In genomic region chr16:24826817-24827566, GRCh38 we compare ENCODE assay signal across 23 cellular contexts. TPM values are rescaled to one million over a fixed set of nuclear protein-coding genes. Genes with fewer than 3 reads are reported as not detected.
"Had no signal": no experiment of that assay in that cellular context is flagged by ENCODE, and none has a peak within 500 bp of the region (broad histone marks: within the 10 kb centered on the region; RNA-seq: fewer than 3 reads in every experiment).

No MANE protein-coding gene starts in this region.

- DNase-seq: activated CD4-positive, alpha-beta T cell treated with anti-CD3 and anti-CD28 coated beads, Interleukin-2, amount 50 U/mL, for 48 hours; activated naive CD8-positive, alpha-beta T cell treated with anti-CD3 and anti-CD28 coated beads, Interleukin-2, amount 10 ng/mL, durations not matched to agents 7 days and 5 days; effector CD4-positive, alpha-beta T cell; foreskin keratinocyte; kidney; lower lobe of right lung; mesendoderm; naive thymus-derived CD4-positive, alpha-beta T cell; sigmoid colon; stimulated activated CD4-positive, alpha-beta T cell treated with anti-CD3 and anti-CD28 coated beads, Interleukin-15, amount 100 ng/mL, for 24 hours; stimulated activated CD8-positive, alpha-beta memory T cell treated with anti-CD3 and anti-CD28 coated beads, Interleukin-4, amount 100 ng/mL, for 48 hours; stimulated activated naive CD4-positive, alpha-beta T cell treated with Interleukin-2 at 50 U/mL for 16 hours; T-helper 1 cell; T-helper 9 cell; upper lobe of right lung had no signal

- H2AFZ ChIP-seq: neural progenitor cell had no signal

- H3K27ac Mint-ChIP-seq: activated naive CD8-positive, alpha-beta T cell treated with anti-CD3 and anti-CD28 coated beads, Interleukin-2, amount 10 ng/mL, durations not matched to agents 7 days and 5 days; activated T-helper 17 cell treated with anti-CD3 and anti-CD28 coated beads, Interleukin-2, amount 50 U/mL, for 72 hours; dendritic cell treated with granulocyte-macrophage colony-stimulating factor and Interleukin-4, amounts not matched to agents 40 ng/mL and 50 ng/mL, for 4 days; neural progenitor cell had no signal

- H3K27me3 ChIP-seq: cardiac muscle cell, foreskin keratinocyte, neural progenitor cell, sigmoid colon, upper lobe of right lung had no signal

- FAIRE-seq: kidney had no signal

- H3K4me3 Mint-ChIP-seq: activated naive CD8-positive, alpha-beta T cell treated with anti-CD3 and anti-CD28 coated beads, Interleukin-2, amount 10 ng/mL, durations not matched to agents 7 days and 5 days; activated T-helper 17 cell treated with anti-CD3 and anti-CD28 coated beads, Interleukin-2, amount 50 U/mL, for 72 hours; dendritic cell treated with granulocyte-macrophage colony-stimulating factor and Interleukin-4, amounts not matched to agents 40 ng/mL and 50 ng/mL, for 4 days; neural progenitor cell had no signal

- H3K36me3 ChIP-seq: neural progenitor cell had no signal

- H3K4me1 ChIP-seq: lower lobe of right lung, neural progenitor cell, upper lobe of right lung had no signal

- H3K9me3 Mint-ChIP-seq: activated naive CD8-positive, alpha-beta T cell treated with anti-CD3 and anti-CD28 coated beads, Interleukin-2, amount 10 ng/mL, durations not matched to agents 7 days and 5 days; activated T-helper 17 cell treated with anti-CD3 and anti-CD28 coated beads, Interleukin-2, amount 50 U/mL, for 72 hours; dendritic cell treated with granulocyte-macrophage colony-stimulating factor and Interleukin-4, amounts not matched to agents 40 ng/mL and 50 ng/mL, for 4 days; neural progenitor cell had no signal

- H3K9me3 ChIP-seq: lower lobe of right lung, sigmoid colon, upper lobe of right lung had no signal

- H3K4me3 ChIP-seq: cardiac muscle cell, lower lobe of right lung, neural progenitor cell, sigmoid colon, smooth muscle cell, upper lobe of right lung had no signal

- H3K27me3 Mint-ChIP-seq: activated naive CD8-positive, alpha-beta T cell treated with anti-CD3 and anti-CD28 coated beads, Interleukin-2, amount 10 ng/mL, durations not matched to agents 7 days and 5 days; activated T-helper 17 cell treated with anti-CD3 and anti-CD28 coated beads, Interleukin-2, amount 50 U/mL, for 72 hours; dendritic cell treated with granulocyte-macrophage colony-stimulating factor and Interleukin-4, amounts not matched to agents 40 ng/mL and 50 ng/mL, for 4 days; naive thymus-derived CD4-positive, alpha-beta T cell had no signal

- H3K4me1 Mint-ChIP-seq: activated naive CD8-positive, alpha-beta T cell treated with anti-CD3 and anti-CD28 coated beads, Interleukin-2, amount 10 ng/mL, durations not matched to agents 7 days and 5 days; neural progenitor cell had no signal

- H3K27ac ChIP-seq: foreskin keratinocyte, lower lobe of right lung, neural progenitor cell, upper lobe of right lung had no signal

- ATAC-seq: activated T-helper 17 cell treated with anti-CD3 and anti-CD28 coated beads, Interleukin-2, amount 50 U/mL, for 72 hours; foreskin keratinocyte; left lobe of liver; naive thymus-derived CD4-positive, alpha-beta T cell had no signal

- H3K9ac ChIP-seq: neural progenitor cell had no signal

- H3K4me2 ChIP-seq: neural progenitor cell, smooth muscle cell had no signal

RNA-seq across cellular contexts. Expression of gene SLC5A11, which starts 18.8 kb away (rescaled TPM):
- total RNA-seq: activated T-helper 17 cell treated with anti-CD3 and anti-CD28 coated beads, Interleukin-2, amount 50 U/mL, for 72 hours; cardiac muscle cell; foreskin keratinocyte; posterior vena cava; renal cortical epithelial cell; smooth muscle cell; upper lobe of right lung had no signal
- polyA plus RNA-seq: cardiac muscle cell; foreskin keratinocyte; naive thymus-derived CD4-positive, alpha-beta T cell; smooth muscle cell had no signal
